In genomic region chr3:190728574-190729246, GRCh38 we compare ENCODE assay signal across 1 cellular context.
TF ChIP-seq lines count a peak whose summit lies in the region.

No MANE protein-coding gene starts in this region.

TF ChIP-seq in liver, 16 proteins besides CTCF, POLR2A, EP300 and RAD21 (continued from another document):
- TF ChIP-seq ATF3 (IDR thresholded peaks at IDR 0.05) (peak; percentile 55), FOXA2 (IDR thresholded peaks at IDR 0.05) (peak; percentile 74), HNF4G (IDR thresholded peaks at IDR 0.05) (no peak), FOXA1 (IDR thresholded peaks at IDR 0.05) (peak; percentile 65), HNF4A (conservative IDR thresholded peaks at IDR 0.05) (peak in 1 of 2 donors; percentile 26)
